10 cellular contexts compared by ENCODE assay signal in genomic region chr5:96968074-96968473, GRCh38. TPM values are rescaled to one million over a fixed set of nuclear protein-coding genes. Genes with fewer than 3 reads are reported as not detected.
DNase-seq lines count a peak whose midpoint lies in the region; ATAC-seq and TF ChIP-seq lines count a peak whose summit lies in the region.
"Had no signal": no experiment of that assay in that cellular context is flagged by ENCODE, and none has a peak within 500 bp of the region (broad histone marks: within the 10 kb centered on the region; RNA-seq: fewer than 3 reads in every experiment).

No MANE protein-coding gene starts in this region.

- DNase-seq in SK-N-SH (no peak), glomerular visceral epithelial cell (ENCODE audit: extremely low spot score) (peak; percentile 58), MM.1S (no peak), DMS153 (lab: John Stamatoyannopoulos, UW) (no peak), Kasumi-1 (lab: John Stamatoyannopoulos, UW) (no peak)
- DNase-seq in stimulated activated naive B cell treated with anti-CD40 and anti-IgM and Interleukin-4, amounts not matched to agents 10 μg/mL and 1 μg/mL and 100 μg/mL, for 72 hours: no peak
- DNase-seq: cortex of kidney had no signal

- no peaks in the 10 kb centered on the region for H3K27me3 Mint-ChIP-seq in stimulated activated naive B cell treated with anti-CD40 and anti-IgM and Interleukin-4, amounts not matched to agents 10 μg/mL and 1 μg/mL and 100 μg/mL, for 72 hours

- no peak for TF ChIP-seq EP300 in SK-N-SH (IDR thresholded peaks at IDR 0.05; ENCODE audit: borderline replicate concordance in 1 of 2, low read depth in 1 of 2, low read length in 1 of 2)

- peaks cover 86% of the 10 kb centered on the region for H3K79me2 ChIP-seq in SK-N-SH (ENCODE audit: insufficient read depth)
- peaks cover 73% of the 10 kb centered on the region for H3K79me2 ChIP-seq in MM.1S (ENCODE audit: low read length)

- CTCF ChIA-PET in HEK293 (lab: Yijun Ruan, JAX): no interaction called here
- CTCF ChIA-PET in SK-N-SH (lab: Yijun Ruan, JAX): no interaction called here

- peaks cover 5% of the 10 kb centered on the region; the same call in 1 of the 2 replicates for H4K20me1 ChIP-seq in SK-N-SH (ENCODE audit: insufficient read depth)
- peaks cover 11% of the 10 kb centered on the region for H4K20me1 ChIP-seq in MM.1S (ENCODE audit: insufficient read depth, low read length)

- no peak for TF ChIP-seq CTCF in HEK293 (tag by site-specific recombination; IDR thresholded peaks at IDR 0.05)
- no peak for TF ChIP-seq CTCF in SK-N-SH (IDR thresholded peaks at IDR 0.05)
- TF ChIP-seq CTCF in MM.1S (IDR thresholded peaks at IDR 0.05; ENCODE audit: low read length): no peak

- POLR2A ChIA-PET in HEK293 (lab: Yijun Ruan, JAX) (no interaction called here), SK-N-SH (lab: Yijun Ruan, JAX) (no interaction called here)

- H3K9me2 ChIP-seq in SK-N-SH: no peaks in the 10 kb centered on the region
- no peaks in the 10 kb centered on the region for H3K9me2 ChIP-seq in MM.1S (replicated peaks; ENCODE audit: insufficient read depth, low read length)

- peaks cover 30% of the 10 kb centered on the region for H3F3A ChIP-seq in SK-N-SH (replicated peaks; ENCODE audit: insufficient read depth)
- H3F3A ChIP-seq in MM.1S (ENCODE audit: insufficient read depth, low read length): no peaks in the 10 kb centered on the region

- H3K9me3 Mint-ChIP-seq in stimulated activated naive B cell treated with anti-CD40 and anti-IgM and Interleukin-4, amounts not matched to agents 10 μg/mL and 1 μg/mL and 100 μg/mL, for 72 hours: peaks cover 0 to 3% of the 10 kb centered on the region in 2 donors
- H3K9me3 Mint-ChIP-seq: WTC11 had no signal

- H3K27ac ChIP-seq in HEK293 (ENCODE audit: extremely low read depth, low read depth, low read length): 0 out of 2 replicates have a peak overlapping the region, but pooled peaks have one; percentile 14
- H3K27ac ChIP-seq in SK-N-SH (ENCODE audit: low read depth in 2 of 2, low read length in 1 of 2): peak overlapping the region in 1 of 2 experiments; percentile 30; a peak in 1 of 4 replicates
- H3K27ac ChIP-seq in skeletal muscle tissue (ENCODE audit: low read depth, low read length): peak overlapping the region; percentile 45
- H3K27ac ChIP-seq in MM.1S (ENCODE audit: low read length): no peak overlapping the region

- peaks cover 36 to 66% of the 10 kb centered on the region in 2 donors for H3K4me1 Mint-ChIP-seq in stimulated activated naive B cell treated with anti-CD40 and anti-IgM and Interleukin-4, amounts not matched to agents 10 μg/mL and 1 μg/mL and 100 μg/mL, for 72 hours
- H3K4me1 Mint-ChIP-seq: WTC11 had no signal

- no peak for TF ChIP-seq RAD21 in SK-N-SH (IDR thresholded peaks at IDR 0.05; ENCODE audit: low read length)

- H3K36me3 ChIP-seq in HEK293 (ENCODE audit: control insufficient read depth in 2 of 2, insufficient read depth in 1 of 2, low read length in 2 of 2) (no peaks in the 10 kb centered on the region), SK-N-SH (replicated peaks in 1 of 2; ENCODE audit: control insufficient read depth in 1 of 2, insufficient read depth in 2 of 2, low read length in 1 of 2) (peaks cover 0 to 4% of the 10 kb centered on the region in 2 experiments), skeletal muscle tissue (ENCODE audit: control insufficient read depth in 3 of 3, insufficient read depth in 3 of 3, low read length in 3 of 3) (no peaks in the 10 kb centered on the region), MM.1S (replicated peaks; ENCODE audit: insufficient read depth, low read length) (no peaks in the 10 kb centered on the region)

- WGBS in SK-N-SH (ENCODE audit: low lambda C conversion rate): 55% methylated on average over 1 of the region's 1 CpG

- no peaks in the 10 kb centered on the region for H3K9me3 ChIP-seq in HEK293 (ENCODE audit: control insufficient read depth, insufficient read depth, low read depth, low read length)
- no peaks in the 10 kb centered on the region for H3K9me3 ChIP-seq in SK-N-SH
- no peaks in the 10 kb centered on the region for H3K9me3 ChIP-seq in skeletal muscle tissue (ENCODE audit: control insufficient read depth in 3 of 3, low read length in 3 of 3)
- H3K9me3 ChIP-seq in MM.1S (replicated peaks; ENCODE audit: insufficient read depth, low read length): no peaks in the 10 kb centered on the region

- H3K36me3 Mint-ChIP-seq in stimulated activated naive B cell treated with anti-CD40 and anti-IgM and Interleukin-4, amounts not matched to agents 10 μg/mL and 1 μg/mL and 100 μg/mL, for 72 hours: peaks cover 17 to 36% of the 10 kb centered on the region in 2 donors
- H3K36me3 Mint-ChIP-seq: WTC11 had no signal

- no peak overlapping the region for H3K27ac Mint-ChIP-seq in stimulated activated naive B cell treated with anti-CD40 and anti-IgM and Interleukin-4, amounts not matched to agents 10 μg/mL and 1 μg/mL and 100 μg/mL, for 72 hours
- H3K27ac Mint-ChIP-seq: WTC11 had no signal

- H3K4me3 Mint-ChIP-seq in stimulated activated naive B cell treated with anti-CD40 and anti-IgM and Interleukin-4, amounts not matched to agents 10 μg/mL and 1 μg/mL and 100 μg/mL, for 72 hours: no peak overlapping the region
- H3K4me3 Mint-ChIP-seq: WTC11 had no signal

- H3K9ac ChIP-seq in SK-N-SH: no peak overlapping the region; the same call in 1 of the 2 replicates
- H3K9ac ChIP-seq in skeletal muscle tissue (ENCODE audit: low read depth in 1 of 3, low read length in 3 of 3): no peak overlapping the region
- H3K9ac ChIP-seq in MM.1S (ENCODE audit: low read length): no peak overlapping the region

- H3K27me3 ChIP-seq in SK-N-SH (ENCODE audit: insufficient read depth) (no peaks in the 10 kb centered on the region), skeletal muscle tissue (ENCODE audit: control insufficient read depth in 3 of 3, insufficient read depth in 3 of 3, low read length in 3 of 3) (no peaks in the 10 kb centered on the region), MM.1S (replicated peaks; ENCODE audit: insufficient read depth, low read length) (no peaks in the 10 kb centered on the region)

- no peak for ATAC-seq in stimulated activated naive B cell treated with anti-CD40 and anti-IgM and Interleukin-4, amounts not matched to agents 10 μg/mL and 1 μg/mL and 100 μg/mL, for 72 hours (replicated peaks)
- ATAC-seq: WTC11 had no signal

- H3K4me3 ChIP-seq in HEK293 (ENCODE audit: low read depth, low read length): no peak overlapping the region
- H3K4me3 ChIP-seq in SK-N-SH (ENCODE audit: low read depth in 2 of 2, low read length in 1 of 2): no peak overlapping the region
- no peak overlapping the region for H3K4me3 ChIP-seq in skeletal muscle tissue (ENCODE audit: low read length in 3 of 3)
- H3K4me3 ChIP-seq in MM.1S (ENCODE audit: low read length): no peak overlapping the region

- H3K4me1 ChIP-seq in HEK293 (ENCODE audit: control insufficient read depth, insufficient read depth, low read length) (peaks cover 20% of the 10 kb centered on the region), SK-N-SH (ENCODE audit: control insufficient read depth in 1 of 2, insufficient read depth in 2 of 2, low read depth in 1 of 2, low read length in 1 of 2) (peaks cover 2 to 36% of the 10 kb centered on the region in 2 experiments; a peak in 3 of 4 replicates), skeletal muscle tissue (ENCODE audit: control insufficient read depth in 3 of 3, insufficient read depth in 3 of 3, low read length in 3 of 3) (peaks cover 19 to 28% (median 22%) of the 10 kb centered on the region in 3 donors), MM.1S (ENCODE audit: low read length) (no peaks in the 10 kb centered on the region)

- H2AFZ ChIP-seq in SK-N-SH (ENCODE audit: low read depth) (no peak overlapping the region), MM.1S (ENCODE audit: low read length) (no peak overlapping the region)

- H3K4me2 ChIP-seq in SK-N-SH: no peak overlapping the region; the same call in 1 of the 2 replicates
- no peak overlapping the region for H3K4me2 ChIP-seq in MM.1S (ENCODE audit: low read depth, low read length)

TF ChIP-seq in HEK293, 187 proteins besides CTCF, POLR2A, EP300 and RAD21 (continues in another document):
- TF ChIP-seq ZNF133 (tag by site-specific recombination; IDR thresholded peaks at IDR 0.05) (no peak), ZNF416 (tag by site-specific recombination; IDR thresholded peaks at IDR 0.05) (no peak), PRDM6 (tag by site-specific recombination; IDR thresholded peaks at IDR 0.05) (peak; percentile 58), PRDM1 (tag by site-specific recombination; IDR thresholded peaks at IDR 0.05) (peak; percentile 73)

TF ChIP-seq in SK-N-SH, 30 proteins besides CTCF, POLR2A, EP300 and RAD21:
- TF ChIP-seq ELF1 (IDR thresholded peaks at IDR 0.05): no peak
- TF ChIP-seq JUND (IDR thresholded peaks at IDR 0.05): peak; percentile 64
- peak; percentile 58; the same call in 1 of the 2 replicates for TF ChIP-seq FOSL2 (IDR thresholded peaks at IDR 0.05; ENCODE audit: borderline replicate concordance, low read depth)

RNA-seq across cellular contexts. Expression of gene LNPEP, which starts 32.2 kb away (rescaled TPM):
- 4.3 and 5.9 TPM in 2 replicates for polyA plus RNA-seq in SK-N-SH (2012; rRNA removed)
- 6.1 and 6.6 TPM in 2 replicates for polyA plus RNA-seq in SK-N-SH (2012; cell fraction: cytosol; rRNA removed)
- polyA plus RNA-seq in SK-N-SH (2012; cell fraction: nucleus; rRNA removed): 3.7 and 9.1 TPM in 2 replicates
- total RNA-seq in skeletal muscle tissue: 57.4 TPM
